Comparison of ENCODE assay signal across 30 cellular contexts in the genomic region with DNA sequence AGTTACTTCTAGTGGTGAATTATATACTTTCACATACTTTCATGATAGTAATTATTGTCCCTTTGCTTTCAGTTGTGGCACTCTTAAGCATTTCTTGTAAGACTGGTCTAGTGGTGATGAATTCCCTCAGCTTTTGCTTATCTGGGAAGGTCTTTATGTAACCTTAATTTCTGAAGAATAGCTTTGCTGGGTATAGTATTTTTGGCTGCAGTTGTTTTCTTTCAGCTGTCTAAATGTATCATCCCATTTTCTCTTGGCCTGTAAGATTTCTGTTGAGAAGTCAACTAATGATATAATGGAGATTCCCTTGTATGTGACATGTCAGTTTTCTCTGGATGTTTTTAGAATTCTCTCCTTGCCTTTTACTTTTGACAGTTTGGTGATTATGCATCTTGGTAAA.
"Had no signal": no experiment of that assay in that cellular context is flagged by ENCODE, and none has a peak within 500 bp of the region (broad histone marks: within the 10 kb centered on the region; RNA-seq: fewer than 3 reads in every experiment).

No MANE protein-coding gene starts in this region.

- H3K4me1 ChIP-seq: adrenal gland, SJCRH30 had no signal

- ATAC-seq: activated CD8-positive, alpha-beta T cell treated with anti-CD3 and anti-CD28 coated beads, Interleukin-2, amount 10 ng/mL, durations not matched to agents 7 days and 5 days; activated naive CD4-positive, alpha-beta T cell treated with anti-CD3 and anti-CD28 coated beads, Interleukin-2, amount 50 U/mL, for 72 hours; activated T-cell treated with anti-CD3 and anti-CD28 coated beads, Interleukin-2, amount 50 U/mL, for 4 hours; Panc1 had no signal

- H3K36me3 ChIP-seq: adrenal gland, MG63 had no signal

- H3K27me3 ChIP-seq: adrenal gland, MG63, SJCRH30 had no signal

- FAIRE-seq: bronchial epithelial cell, colon, TTC549 had no signal

- H3K4me3 ChIP-seq: adrenal gland, MG63, SJCRH30, SK-N-MC had no signal

- H3K27ac ChIP-seq: adrenal gland, SJCRH30, SK-N-MC had no signal

- DNase-seq: activated CD4-positive, alpha-beta T cell treated with anti-CD3 and anti-CD28 coated beads, Interleukin-2, amount 10 ng/mL, durations not matched to agents 7 days and 5 days; activated CD4-positive, alpha-beta T cell treated with anti-CD3 and anti-CD28 coated beads, Interleukin-2, amount 50 U/mL, for 48 hours; activated CD8-positive, alpha-beta T cell treated with anti-CD3 and anti-CD28 coated beads, Interleukin-2, amount 10 ng/mL, durations not matched to agents 7 days and 5 days; activated gamma-delta T cell treated with Interleukin-2 at 50 U/mL for 16 hours; activated naive CD4-positive, alpha-beta T cell treated with anti-CD3 and anti-CD28 coated beads for 36 hours; activated T-cell treated with anti-CD3 and anti-CD28 coated beads for 4 hours; activated T-cell treated with anti-CD3 and anti-CD28 coated beads, Interleukin-2, amount 50 U/mL, for 4 hours; adrenal gland; anterior cingulate cortex; caudate nucleus; cerebellar nuclear complex; MG63; NCI-H1048; NCI-H1105 treated with DMSO at 0.1 percent for 48 hours; NCI-H1436; NCI-H1694; NCI-H1930; NCI-H2081 treated with DMSO at 0.1 percent for 48 hours; NCI-H510A; NCI-H526; NCI-H748 treated with DMSO at 0.1 percent for 48 hours; NK-92 treated with Interleukin-12 subunit alpha and Interleukin-12 subunit beta, amount 100 ng/mL, for 24 hours; SHP77; SJCRH30 had no signal
